16 cellular contexts compared by ENCODE assay signal in the genomic region with DNA sequence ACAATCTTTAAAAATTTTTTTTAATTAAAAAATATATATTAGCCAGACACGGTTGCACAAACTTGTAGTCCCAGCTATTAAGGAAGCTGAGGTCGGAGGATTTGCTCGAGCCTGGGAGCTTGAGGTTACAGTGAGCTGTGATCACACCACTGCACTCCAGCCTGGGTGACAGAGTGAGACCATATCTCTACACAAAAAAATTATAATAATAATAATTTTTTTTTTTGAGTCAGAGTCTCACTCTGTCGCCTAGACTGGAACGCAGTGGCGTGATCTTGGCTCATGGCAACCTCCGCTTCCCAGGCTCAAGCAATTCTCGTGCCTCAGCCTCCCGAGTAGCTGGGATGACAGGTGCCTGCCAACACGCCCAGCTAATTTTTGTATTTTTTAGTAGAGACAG. TPM values are rescaled to one million over a fixed set of nuclear protein-coding genes. Genes with fewer than 3 reads are reported as not detected.
A peak's percentile ranks its signal among the peaks of the same experiment; 100 is the strongest.
DNase-seq lines count a peak whose midpoint lies in the region; ATAC-seq, FAIRE-seq and TF ChIP-seq lines count a peak whose summit lies in the region.
"Had no signal": no experiment of that assay in that cellular context is flagged by ENCODE, and none has a peak within 500 bp of the region (broad histone marks: within the 10 kb centered on the region; RNA-seq: fewer than 3 reads in every experiment).

No MANE protein-coding gene starts in this region.

- no peak for FAIRE-seq in small intestine (lab: Jason Lieb, UNC)
- FAIRE-seq: astrocyte, GM19239 had no signal

- peaks cover 9 to 47% (median 13%) of the 10 kb centered on the region in 3 donors for H3K36me3 Mint-ChIP-seq in CD8-positive, alpha-beta memory T cell
- H3K36me3 Mint-ChIP-seq in immature natural killer cell = peaks cover 15 to 38% (median 25%) of the 10 kb centered on the region in 3 donors
- peaks cover 93% of the 10 kb centered on the region for H3K36me3 Mint-ChIP-seq in stimulated activated effector memory CD8-positive, alpha-beta T cell treated with anti-CD3 and anti-CD28 coated beads, Interleukin-12 subunit alpha, Interleukin-12 subunit beta, amount 100 ng/mL, for 72 hours
- no peaks in the 10 kb centered on the region for H3K36me3 Mint-ChIP-seq in mesothelial cell of epicardium

- H3K9me3 Mint-ChIP-seq in CD8-positive, alpha-beta memory T cell = no peaks in the 10 kb centered on the region
- H3K9me3 Mint-ChIP-seq in immature natural killer cell = no peaks in the 10 kb centered on the region
- H3K9me3 Mint-ChIP-seq in stimulated activated effector memory CD8-positive, alpha-beta T cell treated with anti-CD3 and anti-CD28 coated beads, Interleukin-12 subunit alpha, Interleukin-12 subunit beta, amount 100 ng/mL, for 72 hours = no peaks in the 10 kb centered on the region
- no peaks in the 10 kb centered on the region for H3K9me3 Mint-ChIP-seq in mesothelial cell of epicardium

- peak overlapping the region; percentile 61 to 98 (median 72) for H3K4me3 Mint-ChIP-seq in CD8-positive, alpha-beta memory T cell
- peak overlapping the region; percentile 88 to 99 (median 97) for H3K4me3 Mint-ChIP-seq in immature natural killer cell
- H3K4me3 Mint-ChIP-seq in stimulated activated effector memory CD8-positive, alpha-beta T cell treated with anti-CD3 and anti-CD28 coated beads, Interleukin-12 subunit alpha, Interleukin-12 subunit beta, amount 100 ng/mL, for 72 hours = peak overlapping the region; percentile 71
- H3K4me3 Mint-ChIP-seq in mesothelial cell of epicardium = no peak overlapping the region

- H3K27ac Mint-ChIP-seq in CD8-positive, alpha-beta memory T cell = peak overlapping the region; percentile 81 to 100 (median 99)
- H3K27ac Mint-ChIP-seq in immature natural killer cell = peak overlapping the region; percentile 97 to 100 (median 100)
- peak overlapping the region; percentile 92 for H3K27ac Mint-ChIP-seq in stimulated activated effector memory CD8-positive, alpha-beta T cell treated with anti-CD3 and anti-CD28 coated beads, Interleukin-12 subunit alpha, Interleukin-12 subunit beta, amount 100 ng/mL, for 72 hours
- no peak overlapping the region for H3K27ac Mint-ChIP-seq in mesothelial cell of epicardium

- 88 to 92% (median 91%) methylated on average over 10 of the region's 10 CpGs for WGBS in small intestine, 3 donors

- H3K4me1 Mint-ChIP-seq in CD8-positive, alpha-beta memory T cell = peaks cover 68 to 92% (median 86%) of the 10 kb centered on the region in 3 donors
- H3K4me1 Mint-ChIP-seq in immature natural killer cell (peaks cover 91% of the 10 kb centered on the region in 2 donors), mesothelial cell of epicardium (peaks cover 18% of the 10 kb centered on the region)
- peaks cover 79% of the 10 kb centered on the region for H3K4me1 Mint-ChIP-seq in stimulated activated effector memory CD8-positive, alpha-beta T cell treated with anti-CD3 and anti-CD28 coated beads, Interleukin-12 subunit alpha, Interleukin-12 subunit beta, amount 100 ng/mL, for 72 hours

- ATAC-seq in stimulated activated effector memory CD8-positive, alpha-beta T cell treated with anti-CD3 and anti-CD28 coated beads, Interleukin-12 subunit alpha, Interleukin-12 subunit beta, amount 100 ng/mL, for 72 hours = no peak
- ATAC-seq: sciatic nerve had no signal

- H3K9me3 ChIP-seq in CD8-positive, alpha-beta memory T cell (ENCODE audit: low read length) = no peaks in the 10 kb centered on the region
- no peaks in the 10 kb centered on the region for H3K9me3 ChIP-seq in WERI-Rb-1 (ENCODE audit: severe bottlenecking)
- no peaks in the 10 kb centered on the region for H3K9me3 ChIP-seq in small intestine (ENCODE audit: control insufficient read depth, low read depth)
- H3K9me3 ChIP-seq: thoracic aorta had no signal

- H3K27ac ChIP-seq in CD8-positive, alpha-beta memory T cell (ENCODE audit: low read depth, low read length) = peak overlapping the region; percentile 35
- H3K27ac ChIP-seq in WERI-Rb-1 (peak overlapping the region; percentile 11), small intestine (ENCODE audit: low read depth in 1 of 2, low read length in 1 of 2) (no peak overlapping the region)
- H3K27ac ChIP-seq: thoracic aorta had no signal

- CTCF ChIA-PET in CD8-positive, alpha-beta memory T cell (lab: Charles Lee) = interaction anchor here (1.0 to 1.8 kb wide), 4 partner anchors 23 to 152 kb away, joined by 4 to 5 read pairs (median 4); no protein-coding TSS in a partner anchor

- DNase-seq in CD8-positive, alpha-beta memory T cell = peak in 2 of 5 donors; percentile 46 to 56
- DNase-seq in WERI-Rb-1 (no peak), immature natural killer cell (peak; percentile 78 to 81 (median 81)), cerebellar cortex (ENCODE audit: low spot score) (no peak), small intestine (no peak), mesothelial cell of epicardium (ENCODE audit: low spot score in 2 of 2, unreplicated experiment in 2 of 2) (no peak)
- no peak for DNase-seq in stimulated activated effector memory CD8-positive, alpha-beta T cell treated with anti-CD3 and anti-CD28 coated beads, Interleukin-12 subunit alpha, Interleukin-12 subunit beta, amount 100 ng/mL, for 72 hours (ENCODE audit: low spot score in 2 of 2)
- DNase-seq: mesenchymal stem cell, NCI-H187, NCI-H510A, SIG-M5 had no signal

- H3K36me3 ChIP-seq in CD8-positive, alpha-beta memory T cell (ENCODE audit: insufficient read depth, low read length) = peaks cover 9% of the 10 kb centered on the region
- no peaks in the 10 kb centered on the region for H3K36me3 ChIP-seq in WERI-Rb-1
- H3K36me3 ChIP-seq in small intestine (ENCODE audit: control insufficient read depth in 2 of 2, insufficient read depth in 2 of 2, low read length in 2 of 2) = no peaks in the 10 kb centered on the region
- H3K36me3 ChIP-seq: thoracic aorta had no signal

- peaks cover 0 to 3% of the 10 kb centered on the region in 2 donors for H3K27me3 Mint-ChIP-seq in CD8-positive, alpha-beta memory T cell
- H3K27me3 Mint-ChIP-seq in immature natural killer cell (ENCODE audit: low read depth in 3 of 3) (peaks cover 35 to 67% (median 57%) of the 10 kb centered on the region in 3 donors), mesothelial cell of epicardium (ENCODE audit: low read depth) (no peaks in the 10 kb centered on the region)

- H3K27me3 ChIP-seq in CD8-positive, alpha-beta memory T cell (ENCODE audit: insufficient read depth, low read length, poor library complexity, severe bottlenecking) = no peaks in the 10 kb centered on the region
- H3K27me3 ChIP-seq in WERI-Rb-1 (ENCODE audit: insufficient read depth, low read depth, severe bottlenecking) (no peaks in the 10 kb centered on the region), small intestine (ENCODE audit: control insufficient read depth in 2 of 2, insufficient read depth in 2 of 2, low read length in 2 of 2) (no peaks in the 10 kb centered on the region)

- H3K4me3 ChIP-seq in CD8-positive, alpha-beta memory T cell (ENCODE audit: low read length) = no peak overlapping the region
- H3K4me3 ChIP-seq in WERI-Rb-1 (ENCODE audit: low read depth, low read length) = no peak overlapping the region
- H3K4me3 ChIP-seq in small intestine (ENCODE audit: low read depth in 1 of 2, low read length in 2 of 2) = no peak overlapping the region
- H3K4me3 ChIP-seq: coronary artery, thoracic aorta had no signal

- POLR2A ChIA-PET in CD8-positive, alpha-beta memory T cell (lab: Charles Lee) = interaction anchor here (0.6 to 0.9 kb wide), 2 partner anchors 13 to 59 kb away, joined by 3 read pairs; no protein-coding TSS in a partner anchor

- TF ChIP-seq CTCF in WERI-Rb-1 (IDR thresholded peaks at IDR 0.05; ENCODE audit: low read depth, low read length) (no peak), mesothelial cell of epicardium (IDR thresholded peaks at IDR 0.05; ENCODE audit: unreplicated experiment) (no peak)

- peaks cover 74% of the 10 kb centered on the region for H3K4me1 ChIP-seq in CD8-positive, alpha-beta memory T cell (ENCODE audit: insufficient read depth, low read length)
- no peaks in the 10 kb centered on the region for H3K4me1 ChIP-seq in small intestine (ENCODE audit: control insufficient read depth in 2 of 2, insufficient read depth in 1 of 2, low read depth in 1 of 2, low read length in 1 of 2)

RNA-seq across cellular contexts. Expression of a gene that starts 23.8 kb away (rescaled TPM):
- 100 to 1,000 TPM; 199 to 201 TPM for total RNA-seq in CD8-positive, alpha-beta memory T cell
- 629 TPM for polyA plus RNA-seq in CD8-positive, alpha-beta memory T cell
- polyA plus RNA-seq in immature natural killer cell (1,000 to 10,000 TPM; 1,031 to 1,827 (median 1,086) TPM), small intestine (100 to 1,000 TPM in 1 of 3 donors, 10 to 100 TPM in 2; 44.7 to 112 (median 47.8) TPM)
- total RNA-seq in mesothelial cell of epicardium = 60.8 to 71.0 TPM (median 62.0 TPM) in 3 replicates

Comparison
In these comparisons a context has a peak if more than half of its experiments do, and no peak if none do; other contexts are left out.
1. DNase-seq: peak in immature natural killer cell (3 of 3); none in WERI-Rb-1 (single experiment), stimulated activated effector memory CD8-positive, alpha-beta T cell treated with anti-CD3 and anti-CD28 coated beads, Interleukin-12 subunit alpha, Interleukin-12 subunit beta, amount 100 ng/mL, for 72 hours (0 of 2), cerebellar cortex (single experiment), small intestine (single experiment) and mesothelial cell of epicardium (0 of 2).
2. H3K27ac ChIP-seq: peak in CD8-positive, alpha-beta memory T cell (single experiment) and WERI-Rb-1 (single experiment); none in small intestine (0 of 2).